Comparison of ENCODE assay signal across 12 cellular contexts in the genomic region with DNA sequence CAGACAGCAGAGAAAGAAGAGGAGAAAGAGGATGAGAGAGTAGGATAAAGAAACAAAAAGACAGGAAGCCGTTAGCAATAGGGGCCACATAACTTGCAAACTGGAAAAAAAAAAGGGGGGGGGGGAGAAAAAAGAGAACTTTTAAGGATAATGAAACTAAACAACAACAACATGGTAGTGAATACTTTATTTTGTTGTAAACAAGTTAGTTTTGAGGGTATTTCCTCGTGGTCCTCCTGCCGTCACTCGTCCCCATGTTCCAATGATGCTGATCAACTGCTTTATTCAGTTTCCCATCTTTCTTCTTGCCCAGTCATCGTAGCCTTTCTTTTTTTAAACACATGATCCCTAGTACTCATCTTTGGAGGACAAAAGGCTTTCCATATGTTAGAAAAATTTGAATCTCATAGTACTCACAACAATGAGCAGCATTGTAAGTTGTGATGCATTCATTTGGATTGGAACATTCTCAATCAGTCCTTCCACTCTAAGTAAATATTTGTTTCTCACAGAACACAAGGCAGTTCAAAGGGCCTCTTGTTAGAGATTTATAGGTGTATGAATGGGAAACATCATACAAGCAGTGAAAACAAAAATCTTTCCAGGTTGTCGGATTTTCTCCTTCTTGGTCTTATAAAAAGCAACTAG. TPM values are rescaled to one million over a fixed set of nuclear protein-coding genes. Genes with fewer than 3 reads are reported as not detected.
A peak's percentile ranks its signal among the peaks of the same experiment; 100 is the strongest.
DNase-seq lines count a peak whose midpoint lies in the region; TF ChIP-seq lines count a peak whose summit lies in the region.
"Had no signal": no experiment of that assay in that cellular context is flagged by ENCODE, and none has a peak within 500 bp of the region (broad histone marks: within the 10 kb centered on the region; RNA-seq: fewer than 3 reads in every experiment).

No MANE protein-coding gene starts in this region.

- TF ChIP-seq CTCF in HFFc6 (IDR thresholded peaks at IDR 0.05) (no peak), fibroblast of pulmonary artery (IDR thresholded peaks at IDR 0.05; ENCODE audit: low read length, missing control alignments) (no peak), progenitor cell of endocrine pancreas (IDR thresholded peaks at IDR 0.05; ENCODE audit: unreplicated experiment) (no peak)

- in situ Hi-C loops in GM23248 (cut with MboI) = no loop called here

- no peaks in the 10 kb centered on the region for H3K27me3 ChIP-seq in GM23248 (replicated peaks; ENCODE audit: insufficient read depth)
- H3K27me3 ChIP-seq: neutrophil had no signal

- peaks cover 73% of the 10 kb centered on the region for H3F3A ChIP-seq in GM23248 (ENCODE audit: insufficient read depth)

- H3K9me3 Mint-ChIP-seq in HFFc6 (no peaks in the 10 kb centered on the region), progenitor cell of endocrine pancreas (ENCODE audit: low read depth) (no peaks in the 10 kb centered on the region), immature natural killer cell (no peaks in the 10 kb centered on the region)

- peaks cover 37% of the 10 kb centered on the region for H3K4me1 ChIP-seq in GM23248 (ENCODE audit: insufficient read depth)

- H3K9me2 ChIP-seq in GM23248 (ENCODE audit: insufficient read depth) = no peaks in the 10 kb centered on the region

- H3K4me2 ChIP-seq in GM23248 (ENCODE audit: unreplicated experiment) = no peak overlapping the region
- H3K4me2 ChIP-seq: KMS-11 had no signal

- no peaks in the 10 kb centered on the region for H4K20me1 ChIP-seq in GM23248 (ENCODE audit: insufficient read depth)

- WGBS in GM23248 (ENCODE audit: low coverage in 1 of 2, low lambda C conversion rate in 2 of 2, missing lambda C conversion rate in 2 of 2), 2 experiments = 97 to 98% methylated on average over 6 of the region's 6 CpGs

- H3K9ac ChIP-seq in GM23248 = no peak overlapping the region
- H3K9ac ChIP-seq: KMS-11 had no signal

- H3K36me3 ChIP-seq in GM23248 (ENCODE audit: low read depth) = no peaks in the 10 kb centered on the region
- H3K36me3 ChIP-seq: neutrophil had no signal

- H3K4me3 Mint-ChIP-seq in HFFc6 (no peak overlapping the region), progenitor cell of endocrine pancreas (ENCODE audit: low read depth) (no peak overlapping the region), immature natural killer cell (no peak overlapping the region)
- H3K4me3 Mint-ChIP-seq: activated CD8-positive, alpha-beta memory T cell treated with anti-CD3 and anti-CD28 coated beads, Interleukin-2, amount 10 ng/mL, durations not matched to agents 7 days and 5 days had no signal

- no peaks in the 10 kb centered on the region for H3K79me2 ChIP-seq in GM23248 (ENCODE audit: insufficient read depth)

- H2AFZ ChIP-seq in GM23248 = no peak overlapping the region

- H3K36me3 Mint-ChIP-seq in HFFc6 (ENCODE audit: low read depth) = peaks cover 26% of the 10 kb centered on the region
- no peaks in the 10 kb centered on the region for H3K36me3 Mint-ChIP-seq in progenitor cell of endocrine pancreas (ENCODE audit: insufficient read depth)
- no peaks in the 10 kb centered on the region for H3K36me3 Mint-ChIP-seq in immature natural killer cell
- H3K36me3 Mint-ChIP-seq: activated CD8-positive, alpha-beta memory T cell treated with anti-CD3 and anti-CD28 coated beads, Interleukin-2, amount 10 ng/mL, durations not matched to agents 7 days and 5 days had no signal

- peak overlapping the region; percentile 42; the same call in 1 of the 2 replicates for H3K27ac Mint-ChIP-seq in HFFc6
- peak overlapping the region; percentile 87 for H3K27ac Mint-ChIP-seq in progenitor cell of endocrine pancreas
- H3K27ac Mint-ChIP-seq in immature natural killer cell = no peak overlapping the region
- H3K27ac Mint-ChIP-seq: activated CD8-positive, alpha-beta memory T cell treated with anti-CD3 and anti-CD28 coated beads, Interleukin-2, amount 10 ng/mL, durations not matched to agents 7 days and 5 days had no signal

- no peaks in the 10 kb centered on the region for H3K9me3 ChIP-seq in GM23248 (ENCODE audit: low read depth)
- H3K9me3 ChIP-seq: neutrophil had no signal

- no peak for DNase-seq in HFFc6
- DNase-seq in NCI-H2196 treated with DMSO at 0.1 percent for 48 hours (lab: John Stamatoyannopoulos, UW; ENCODE audit: unreplicated experiment) = peak; percentile 40
- peak; percentile 39 for DNase-seq in fibroblast of pulmonary artery (ENCODE audit: low read depth)
- DNase-seq in progenitor cell of endocrine pancreas (ENCODE audit: low spot score, unreplicated experiment) = no peak
- no peak for DNase-seq in COLO668 (lab: John Stamatoyannopoulos, UW; ENCODE audit: unreplicated experiment)
- DNase-seq in immature natural killer cell = no peak
- DNase-seq in GM23248 = no peak
- DNase-seq: activated CD8-positive, alpha-beta memory T cell treated with anti-CD3 and anti-CD28 coated beads, Interleukin-2, amount 10 ng/mL, durations not matched to agents 7 days and 5 days; stimulated activated CD4-positive, alpha-beta T cell treated with anti-CD3 and anti-CD28 coated beads, Interleukin-1b, Interleukin-23, amount 100 ng/mL, for 48 hours; stimulated activated naive CD8-positive, alpha-beta T cell treated with anti-CD3 and anti-CD28 coated beads, Interleukin-15, Interleukin-2, amounts not matched to agents 100 U/mL and 50 U/mL, for 24 hours had no signal

- no peaks in the 10 kb centered on the region; the same call in 1 of the 2 replicates for H3K27me3 Mint-ChIP-seq in HFFc6 (ENCODE audit: insufficient read depth)
- H3K27me3 Mint-ChIP-seq in progenitor cell of endocrine pancreas = no peaks in the 10 kb centered on the region
- peaks cover 4 to 5% (median 4%) of the 10 kb centered on the region in 3 donors for H3K27me3 Mint-ChIP-seq in immature natural killer cell (ENCODE audit: low read depth in 3 of 3)

- H3K4me3 ChIP-seq in fibroblast of pulmonary artery (replicated peaks; ENCODE audit: low read depth, low read length) = no peak overlapping the region
- H3K4me3 ChIP-seq in GM23248 = no peak overlapping the region

- peaks cover 68% of the 10 kb centered on the region for H3K4me1 Mint-ChIP-seq in HFFc6 (ENCODE audit: low read depth)
- H3K4me1 Mint-ChIP-seq in progenitor cell of endocrine pancreas (ENCODE audit: low read depth) = peaks cover 45% of the 10 kb centered on the region
- H3K4me1 Mint-ChIP-seq in immature natural killer cell = no peaks in the 10 kb centered on the region
- H3K4me1 Mint-ChIP-seq: activated CD8-positive, alpha-beta memory T cell treated with anti-CD3 and anti-CD28 coated beads, Interleukin-2, amount 10 ng/mL, durations not matched to agents 7 days and 5 days had no signal

- no peak overlapping the region for H3K27ac ChIP-seq in GM23248
- H3K27ac ChIP-seq: KMS-11, neutrophil had no signal

RNA-seq across cellular contexts. Expression of gene TM4SF1, which starts 8.5 kb away (rescaled TPM):
- 10 to 100 TPM in 4 of 6 experiments, 1 to 10 TPM in 2; 6.5 to 80.1 (median 74.8) TPM for total RNA-seq in HFFc6 (2021; fragmentation: NEBNext Ultra II Directional; extraction: Animal tissue kit (Norgen Biotek cat#: 25700))
- 2.1 and 2.3 TPM in 2 replicates for total RNA-seq in progenitor cell of endocrine pancreas
- polyA plus RNA-seq in immature natural killer cell = not detected
- total RNA-seq in GM23248 (2014; rRNA removed; shearing (Covaris generic)) = 7.2 and 10.5 TPM in 2 replicates
- polyA plus RNA-seq in GM23248 (2016; fragmentation: Nextera tagmentation; extraction: Ambion mirVana) = 10.7 and 12.4 TPM in 2 replicates
- total RNA-seq: activated CD8-positive, alpha-beta memory T cell treated with anti-CD3 and anti-CD28 coated beads, Interleukin-2, amount 10 ng/mL, durations not matched to agents 7 days and 5 days had no signal

RNA-seq across cellular contexts. Expression of gene TM4SF18, which starts 35.5 kb away (rescaled TPM):
- under 1 TPM in 4 of 6 experiments, not detected in 2; 0.05 to 0.19 (median 0.09) TPM for total RNA-seq in HFFc6 (2021; fragmentation: NEBNext Ultra II Directional; extraction: Animal tissue kit (Norgen Biotek cat#: 25700))
- 0.36 TPM in 1 of 2 replicates, not detected in the other for total RNA-seq in progenitor cell of endocrine pancreas
- polyA plus RNA-seq in immature natural killer cell (not detected), GM23248 (2016; fragmentation: Nextera tagmentation; extraction: Ambion mirVana) (not detected in 2 replicates)
- not detected in 2 replicates for total RNA-seq in GM23248 (2014; rRNA removed; shearing (Covaris generic))
- total RNA-seq: activated CD8-positive, alpha-beta memory T cell treated with anti-CD3 and anti-CD28 coated beads, Interleukin-2, amount 10 ng/mL, durations not matched to agents 7 days and 5 days had no signal

Comparison
In these comparisons a context has a peak if more than half of its experiments do, and no peak if none do; other contexts are left out.
1. DNase-seq: peak in NCI-H2196 treated with DMSO at 0.1 percent for 48 hours (single experiment) and fibroblast of pulmonary artery (single experiment); none in HFFc6 (single experiment), progenitor cell of endocrine pancreas (single experiment), COLO668 (single experiment), immature natural killer cell (0 of 3) and GM23248 (single experiment).
2. H3K27ac Mint-ChIP-seq: peak in HFFc6 (single experiment) and progenitor cell of endocrine pancreas (single experiment); none in immature natural killer cell (0 of 6).